11 cellular contexts compared by ENCODE assay signal in genomic region chr2:54641988-54642387, GRCh38.
DNase-seq lines count a peak whose midpoint lies in the region; ATAC-seq and TF ChIP-seq lines count a peak whose summit lies in the region.
"Had no signal": no experiment of that assay in that cellular context is flagged by ENCODE, and none has a peak within 500 bp of the region (broad histone marks: within the 10 kb centered on the region; RNA-seq: fewer than 3 reads in every experiment).

No MANE protein-coding gene starts in this region.

- no peak overlapping the region for H3K4me3 ChIP-seq in HUES64 (ENCODE audit: low read length)
- H3K4me3 ChIP-seq in body of pancreas, result no peak overlapping the region
- H3K4me3 ChIP-seq in left lung, result no peak overlapping the region
- no peak overlapping the region for H3K4me3 ChIP-seq in spleen

- H3K9ac ChIP-seq in HUES64 (ENCODE audit: low read depth, low read length), result no peak overlapping the region

- H3K9me3 ChIP-seq in HUES64 (ENCODE audit: insufficient read depth, low read depth, low read length) (no peaks in the 10 kb centered on the region), body of pancreas (no peaks in the 10 kb centered on the region), left lung (no peaks in the 10 kb centered on the region), spleen (no peaks in the 10 kb centered on the region)

- no peak for DNase-seq in body of pancreas
- DNase-seq in left lung, result no peak
- DNase-seq in spleen, result no peak
- no peak for DNase-seq in SHP77 treated with DMSO at 0.1 percent for 48 hours (lab: John Stamatoyannopoulos, UW)
- DNase-seq: activated CD4-positive, alpha-beta T cell treated with anti-CD3 and anti-CD28 coated beads, Interleukin-2, amount 50 U/mL, for 48 hours; H7; NCI-H2029 treated with DMSO at 0.1 percent for 48 hours; SW 1271 had no signal

- H3K36me3 ChIP-seq in HUES64 (ENCODE audit: insufficient read depth, low read length) (peaks cover 97% of the 10 kb centered on the region), body of pancreas (replicated peaks in 1 of 2; ENCODE audit: insufficient read depth in 1 of 2, low read depth in 2 of 2) (peaks cover 19 to 37% of the 10 kb centered on the region in 2 donors), left lung (peaks cover 0 to 84% of the 10 kb centered on the region in 2 donors), spleen (peaks cover 6 to 100% (median 64%) of the 10 kb centered on the region in 6 donors)

- H3K4me1 ChIP-seq in HUES64 (ENCODE audit: insufficient read depth, low read length) (no peaks in the 10 kb centered on the region), body of pancreas (peaks cover 22% of the 10 kb centered on the region), left lung (peaks cover 4 to 23% of the 10 kb centered on the region in 2 donors), spleen (peaks cover 17 to 56% (median 34%) of the 10 kb centered on the region in 6 donors)

- TF ChIP-seq CTCF in body of pancreas (IDR thresholded peaks at IDR 0.05) (no peak), left lung (IDR thresholded peaks at IDR 0.05) (no peak), spleen (IDR thresholded peaks at IDR 0.05 in 8 of 11, conservative IDR thresholded peaks at IDR 0.05 in 3 of 11) (no peak)

- 94% methylated on average over 8 of the region's 8 CpGs for WGBS in HUES64
- 62 to 74% methylated on average over 8 of the region's 8 CpGs for WGBS in body of pancreas, 2 donors
- WGBS in spleen, 5 donors, result 88 to 94% (median 91%) methylated on average over 8 of the region's 8 CpGs

- H3K27me3 ChIP-seq in HUES64 (ENCODE audit: insufficient read depth, low read length) (no peaks in the 10 kb centered on the region), body of pancreas (no peaks in the 10 kb centered on the region), left lung (no peaks in the 10 kb centered on the region), spleen (replicated peaks in 1 of 7) (no peaks in the 10 kb centered on the region)

- ATAC-seq in body of pancreas (no peak), left lung (peak; percentile 24), HG03457 (IDR thresholded peaks at IDR 0.05; ENCODE audit: unreplicated experiment) (no peak), GM18907 (IDR thresholded peaks at IDR 0.05; ENCODE audit: unreplicated experiment) (no peak)

- TF ChIP-seq POLR2A in body of pancreas (IDR thresholded peaks at IDR 0.05) (no peak), spleen (IDR thresholded peaks at IDR 0.05) (no peak)

- intact Hi-C loops in body of pancreas (cut with DNase I) (no loop called here), left lung (cut with DNase I) (no loop called here), spleen (cut with DNase I; ENCODE audit: low total_unique reads) (no loop called here)

- H3K27ac ChIP-seq in HUES64 (ENCODE audit: low read depth, low read length) (0 out of 2 replicates have a peak overlapping the region, but pooled peaks have one; percentile 20), body of pancreas (peak overlapping the region; percentile 59 to 76 (median 66)), left lung (peak overlapping the region in 1 of 2 donors; percentile 51), spleen (peak overlapping the region in 7 of 8 donors; percentile 39 to 89 (median 68))
